ENCODE assay signal across 9 cellular contexts in genomic region chr10:72069751-72070501, GRCh38. TPM values are rescaled to one million over a fixed set of nuclear protein-coding genes. Genes with fewer than 3 reads are reported as not detected.
DNase-seq lines count a peak whose midpoint lies in the region; ATAC-seq, FAIRE-seq and TF ChIP-seq lines count a peak whose summit lies in the region.
"Had no signal": no experiment of that assay in that cellular context is flagged by ENCODE, and none has a peak within 500 bp of the region (broad histone marks: within the 10 kb centered on the region; RNA-seq: fewer than 3 reads in every experiment).

No MANE protein-coding gene starts in this region.

- peaks cover 0 to 12% (median 0%) of the 10 kb centered on the region in 8 donors for H3K9me3 Mint-ChIP-seq in CD4-positive, alpha-beta memory T cell

- no peak overlapping the region for H3K4me3 ChIP-seq in CD4-positive, alpha-beta memory T cell (ENCODE audit: low read length in 2 of 2)
- no peak overlapping the region for H3K4me3 ChIP-seq in keratinocyte (ENCODE audit: control insufficient read depth in 2 of 3, extremely low read depth in 1 of 3, insufficient read depth in 2 of 3, low read depth in 1 of 3, low read length in 3 of 3)

- H3K27me3 Mint-ChIP-seq in CD4-positive, alpha-beta memory T cell: no peaks in the 10 kb centered on the region

- dilution Hi-C loops in keratinocyte (cut with MboI; ENCODE audit: extremely low pct_ligation_motif_present, low sequenced_read_pairs): no loop called here

- no peaks in the 10 kb centered on the region for H3K9me3 ChIP-seq in CD4-positive, alpha-beta memory T cell (ENCODE audit: control insufficient read depth in 1 of 2, low read length in 2 of 2)
- no peaks in the 10 kb centered on the region for H3K9me3 ChIP-seq in keratinocyte (ENCODE audit: control insufficient read depth, low read depth, low read length)

- no peak for DNase-seq in CD4-positive, alpha-beta memory T cell
- DNase-seq in RPMI8226 (peak; percentile 62), keratinocyte (ENCODE audit: low read depth, low spot score) (no peak), NCI-H774 (lab: John Stamatoyannopoulos, UW) (no peak)
- DNase-seq in activated CD8-positive, alpha-beta memory T cell treated with anti-CD3 and anti-CD28 coated beads, Interleukin-2, amount 50 U/mL, for 48 hours: no peak
- DNase-seq: kidney had no signal

- peak overlapping the region in 2 of 8 donors; percentile 9 to 12 for H3K4me3 Mint-ChIP-seq in CD4-positive, alpha-beta memory T cell

- H3K9me1 ChIP-seq in keratinocyte (ENCODE audit: control insufficient read depth, extremely low read depth, insufficient read depth, low read length): no peaks in the 10 kb centered on the region

- POLR2A ChIA-PET in CD4-positive, alpha-beta memory T cell (lab: Charles Lee; ENCODE audit: partially characterized antibody): interaction anchor here (0.5 to 22.3 kb wide), 5 partner anchors 10 to 276 kb away, joined by 4 to 329 read pairs (median 13); partner anchors contain the start of genes ANAPC16, ASCC1 and SPOCK2

- TF ChIP-seq CTCF in GM12874 (IDR thresholded peaks at IDR 0.05; ENCODE audit: insufficient read depth, low read depth, low read length): 0 out of 2 replicates have a peak, but pooled peaks have one; percentile 29
- peak; percentile 20 to 46 (median 24) for TF ChIP-seq CTCF in keratinocyte (optimal IDR thresholded peaks at IDR 0.05 in 1 of 3, IDR thresholded peaks at IDR 0.05 in 1 of 3, conservative IDR thresholded peaks at IDR 0.05 in 1 of 3; ENCODE audit: extremely low read depth in 1 of 3, insufficient read depth in 2 of 3, low read length in 3 of 3)

- CTCF ChIA-PET in CD4-positive, alpha-beta memory T cell (lab: Charles Lee; ENCODE audit: partially characterized antibody): interaction anchor here (1.0 to 6.0 kb wide), 6 partner anchors 9 to 152 kb away, joined by 3 to 30 read pairs (median 5); partner anchors contain the start of gene ASCC1

- no peak overlapping the region for H3K4me2 ChIP-seq in keratinocyte (ENCODE audit: control insufficient read depth, extremely low read depth, insufficient read depth, low read depth, low read length)

- intact Hi-C loops in CD4-positive, alpha-beta memory T cell (cut with micrococcal nuclease): no loop called here

- FAIRE-seq in keratinocyte (lab: Jason Lieb, UNC): no peak
- FAIRE-seq: kidney had no signal

- peaks cover 12 to 42% (median 28%) of the 10 kb centered on the region in 4 donors for H3K4me1 Mint-ChIP-seq in CD4-positive, alpha-beta memory T cell

- no peaks in the 10 kb centered on the region for H4K20me1 ChIP-seq in keratinocyte (ENCODE audit: control insufficient read depth, extremely low read depth, insufficient read depth, low read length)

- H3K36me3 ChIP-seq in CD4-positive, alpha-beta memory T cell (ENCODE audit: insufficient read depth, low read length): peaks cover 99% of the 10 kb centered on the region
- no peaks in the 10 kb centered on the region for H3K36me3 ChIP-seq in keratinocyte (ENCODE audit: control insufficient read depth in 2 of 2, extremely low read depth in 1 of 2, insufficient read depth in 2 of 2, low read length in 2 of 2)

- H3K27me3 ChIP-seq in CD4-positive, alpha-beta memory T cell (ENCODE audit: insufficient read depth, low read length): no peaks in the 10 kb centered on the region
- H3K27me3 ChIP-seq in keratinocyte (ENCODE audit: control insufficient read depth, extremely low read depth, insufficient read depth, low read length): peaks cover under 1% of the 10 kb centered on the region

- no peak overlapping the region for H3K9ac ChIP-seq in keratinocyte (ENCODE audit: control insufficient read depth, extremely low read depth, insufficient read depth, low read length)

- H3K79me2 ChIP-seq in keratinocyte (ENCODE audit: control insufficient read depth, insufficient read depth, low read length): no peaks in the 10 kb centered on the region

- ATAC-seq in GM21717 (IDR thresholded peaks at IDR 0.05; ENCODE audit: unreplicated experiment): no peak
- no peak for ATAC-seq in HG03520 (IDR thresholded peaks at IDR 0.05; ENCODE audit: unreplicated experiment)

- peaks cover 37% of the 10 kb centered on the region for H3K4me1 ChIP-seq in CD4-positive, alpha-beta memory T cell (ENCODE audit: insufficient read depth, low read length)
- H3K4me1 ChIP-seq in keratinocyte (ENCODE audit: control insufficient read depth, extremely low read depth, insufficient read depth, low read length): no peaks in the 10 kb centered on the region

- H3K27ac ChIP-seq in CD4-positive, alpha-beta memory T cell (ENCODE audit: low read depth, low read length): no peak overlapping the region
- no peak overlapping the region for H3K27ac ChIP-seq in keratinocyte (ENCODE audit: control insufficient read depth, insufficient read depth, low read length)

- no peak overlapping the region for H2AFZ ChIP-seq in keratinocyte (ENCODE audit: control insufficient read depth, low read length)

- H3K36me3 Mint-ChIP-seq in CD4-positive, alpha-beta memory T cell: peaks cover 46 to 90% of the 10 kb centered on the region in 2 donors

- peak overlapping the region; percentile 39 to 97 (median 91) for H3K27ac Mint-ChIP-seq in CD4-positive, alpha-beta memory T cell

RNA-seq across cellular contexts. Expression of gene SPOCK2, which starts 18.4 kb away (rescaled TPM):
- 100 to 1,000 TPM; 552 to 556 TPM for total RNA-seq in CD4-positive, alpha-beta memory T cell
- 100 to 1,000 TPM; 174 to 260 TPM for polyA plus RNA-seq in CD4-positive, alpha-beta memory T cell
- 0.03 to 0.18 TPM (median 0.14 TPM) in 3 replicates for polyA plus RNA-seq in keratinocyte
- 0.26 TPM for polyA plus RNA-seq in keratinocyte (2011; ENCODE audit: low read depth)
- polyA plus RNA-seq in keratinocyte (2011; cell fraction: cytosol; rRNA removed): 0.05 TPM in 2 replicates
- polyA plus RNA-seq in keratinocyte (2011; cell fraction: nucleus; rRNA removed): 0.90 and 1.2 TPM in 2 replicates
- polyA plus RNA-seq in keratinocyte (2012; ENCODE audit: low replicate concordance): 0.05 and 0.21 TPM in 2 replicates
- polyA minus RNA-seq in keratinocyte: 0.19 to 1.2 TPM (median 1.0 TPM) in 3 replicates
- polyA minus RNA-seq in keratinocyte (2011; cell fraction: cytosol; rRNA and poly(A)+ RNA removed): not detected
- polyA minus RNA-seq in keratinocyte (2011; cell fraction: nucleus; rRNA and poly(A)+ RNA removed): 0.74 and 1.5 TPM in 2 replicates

Comparison
In these comparisons a context has a peak if more than half of its experiments do, and no peak if none do; other contexts are left out.
1. RNA of gene SPOCK2, which starts 18.4 kb away (polyA plus RNA-seq): 174 to 260 TPM in CD4-positive, alpha-beta memory T cell; 0.03 to 1.2 TPM in keratinocyte; every median in the first group is over 10 times any median in the second.